Comparison of ENCODE assay signal across 1 cellular context in the genomic region with DNA sequence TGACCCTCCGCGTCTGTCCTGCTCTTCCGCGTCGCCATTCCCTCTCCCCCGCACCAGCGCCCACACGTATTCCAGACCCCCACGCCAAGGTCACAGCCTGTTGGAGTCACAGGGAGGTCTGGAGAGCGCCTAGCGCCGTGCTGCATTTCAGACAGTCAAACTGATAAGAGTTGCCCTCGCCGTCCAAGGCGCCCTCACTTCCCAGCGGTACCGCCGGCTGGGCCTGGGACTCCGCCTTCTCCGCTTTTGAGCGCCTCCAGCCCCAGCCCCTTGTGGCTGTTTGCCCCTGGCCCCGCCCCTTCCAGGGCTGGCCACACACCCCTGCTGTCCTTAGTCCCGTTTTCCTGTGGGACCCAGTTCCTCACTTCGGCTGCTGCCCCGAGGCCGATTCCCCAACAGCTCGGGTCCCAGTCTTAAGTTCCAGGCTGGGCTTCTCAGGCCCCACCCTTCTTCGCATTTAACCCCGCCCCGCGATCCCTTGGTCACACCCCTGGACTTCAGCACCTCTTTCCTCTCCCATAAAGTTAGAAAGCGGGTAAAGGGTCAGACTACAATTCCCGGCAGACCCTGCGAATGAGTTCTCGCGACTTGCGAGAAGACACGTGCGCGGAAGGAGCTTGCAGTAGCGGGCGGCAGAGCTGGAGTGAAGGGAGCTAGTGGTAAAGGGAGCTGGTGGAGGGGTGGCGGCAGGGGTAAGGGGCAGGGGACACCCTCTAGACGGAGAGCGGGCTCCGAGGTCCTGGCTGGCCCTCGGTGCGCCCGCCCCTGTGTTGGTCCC.
A peak's percentile ranks its signal among the peaks of the same experiment; 100 is the strongest.
TF ChIP-seq lines count a peak whose summit lies in the region.

A gene (plus strand): TSS at position 612 of the 778 bp plus-strand sequence. CDS start 1,085 bp downstream, outside the sequence.

TF ChIP-seq in K562, 482 proteins besides CTCF, POLR2A, EP300 and RAD21 (continued from another document and continues in another):
- TF ChIP-seq, protein P1, sequence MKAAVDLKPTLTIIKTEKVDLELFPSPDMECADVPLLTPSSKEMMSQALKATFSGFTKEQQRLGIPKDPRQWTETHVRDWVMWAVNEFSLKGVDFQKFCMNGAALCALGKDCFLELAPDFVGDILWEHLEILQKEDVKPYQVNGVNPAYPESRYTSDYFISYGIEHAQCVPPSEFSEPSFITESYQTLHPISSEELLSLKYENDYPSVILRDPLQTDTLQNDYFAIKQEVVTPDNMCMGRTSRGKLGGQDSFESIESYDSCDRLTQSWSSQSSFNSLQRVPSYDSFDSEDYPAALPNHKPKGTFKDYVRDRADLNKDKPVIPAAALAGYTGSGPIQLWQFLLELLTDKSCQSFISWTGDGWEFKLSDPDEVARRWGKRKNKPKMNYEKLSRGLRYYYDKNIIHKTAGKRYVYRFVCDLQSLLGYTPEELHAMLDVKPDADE (conservative IDR thresholded peaks at IDR 0.05; ENCODE audit: control insufficient read depth, low read depth, low read length) = peak; percentile 75
- no peak for TF ChIP-seq FOXK1 (CRISPR knock-in tag; IDR thresholded peaks at IDR 0.05; ENCODE audit: borderline replicate concordance)
- TF ChIP-seq, protein P2, sequence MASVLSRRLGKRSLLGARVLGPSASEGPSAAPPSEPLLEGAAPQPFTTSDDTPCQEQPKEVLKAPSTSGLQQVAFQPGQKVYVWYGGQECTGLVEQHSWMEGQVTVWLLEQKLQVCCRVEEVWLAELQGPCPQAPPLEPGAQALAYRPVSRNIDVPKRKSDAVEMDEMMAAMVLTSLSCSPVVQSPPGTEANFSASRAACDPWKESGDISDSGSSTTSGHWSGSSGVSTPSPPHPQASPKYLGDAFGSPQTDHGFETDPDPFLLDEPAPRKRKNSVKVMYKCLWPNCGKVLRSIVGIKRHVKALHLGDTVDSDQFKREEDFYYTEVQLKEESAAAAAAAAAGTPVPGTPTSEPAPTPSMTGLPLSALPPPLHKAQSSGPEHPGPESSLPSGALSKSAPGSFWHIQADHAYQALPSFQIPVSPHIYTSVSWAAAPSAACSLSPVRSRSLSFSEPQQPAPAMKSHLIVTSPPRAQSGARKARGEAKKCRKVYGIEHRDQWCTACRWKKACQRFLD (CRISPR knock-in tag; IDR thresholded peaks at IDR 0.05) = 0 out of 2 replicates have a peak, but pooled peaks have one; percentile 15
- TF ChIP-seq, protein P3, sequence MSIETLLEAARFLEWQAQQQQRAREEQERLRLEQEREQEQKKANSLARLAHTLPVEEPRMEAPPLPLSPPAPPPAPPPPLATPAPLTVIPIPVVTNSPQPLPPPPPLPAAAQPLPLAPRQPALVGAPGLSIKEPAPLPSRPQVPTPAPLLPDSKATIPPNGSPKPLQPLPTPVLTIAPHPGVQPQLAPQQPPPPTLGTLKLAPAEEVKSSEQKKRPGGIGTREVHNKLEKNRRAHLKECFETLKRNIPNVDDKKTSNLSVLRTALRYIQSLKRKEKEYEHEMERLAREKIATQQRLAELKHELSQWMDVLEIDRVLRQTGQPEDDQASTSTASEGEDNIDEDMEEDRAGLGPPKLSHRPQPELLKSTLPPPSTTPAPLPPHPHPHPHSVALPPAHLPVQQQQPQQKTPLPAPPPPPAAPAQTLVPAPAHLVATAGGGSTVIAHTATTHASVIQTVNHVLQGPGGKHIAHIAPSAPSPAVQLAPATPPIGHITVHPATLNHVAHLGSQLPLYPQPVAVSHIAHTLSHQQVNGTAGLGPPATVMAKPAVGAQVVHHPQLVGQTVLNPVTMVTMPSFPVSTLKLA (conservative IDR thresholded peaks at IDR 0.05) = peak; percentile 72 to 75
- TF ChIP-seq CAMTA2 (CRISPR knock-in tag; conservative IDR thresholded peaks at IDR 0.05) = no peak
- TF ChIP-seq, protein P4, sequence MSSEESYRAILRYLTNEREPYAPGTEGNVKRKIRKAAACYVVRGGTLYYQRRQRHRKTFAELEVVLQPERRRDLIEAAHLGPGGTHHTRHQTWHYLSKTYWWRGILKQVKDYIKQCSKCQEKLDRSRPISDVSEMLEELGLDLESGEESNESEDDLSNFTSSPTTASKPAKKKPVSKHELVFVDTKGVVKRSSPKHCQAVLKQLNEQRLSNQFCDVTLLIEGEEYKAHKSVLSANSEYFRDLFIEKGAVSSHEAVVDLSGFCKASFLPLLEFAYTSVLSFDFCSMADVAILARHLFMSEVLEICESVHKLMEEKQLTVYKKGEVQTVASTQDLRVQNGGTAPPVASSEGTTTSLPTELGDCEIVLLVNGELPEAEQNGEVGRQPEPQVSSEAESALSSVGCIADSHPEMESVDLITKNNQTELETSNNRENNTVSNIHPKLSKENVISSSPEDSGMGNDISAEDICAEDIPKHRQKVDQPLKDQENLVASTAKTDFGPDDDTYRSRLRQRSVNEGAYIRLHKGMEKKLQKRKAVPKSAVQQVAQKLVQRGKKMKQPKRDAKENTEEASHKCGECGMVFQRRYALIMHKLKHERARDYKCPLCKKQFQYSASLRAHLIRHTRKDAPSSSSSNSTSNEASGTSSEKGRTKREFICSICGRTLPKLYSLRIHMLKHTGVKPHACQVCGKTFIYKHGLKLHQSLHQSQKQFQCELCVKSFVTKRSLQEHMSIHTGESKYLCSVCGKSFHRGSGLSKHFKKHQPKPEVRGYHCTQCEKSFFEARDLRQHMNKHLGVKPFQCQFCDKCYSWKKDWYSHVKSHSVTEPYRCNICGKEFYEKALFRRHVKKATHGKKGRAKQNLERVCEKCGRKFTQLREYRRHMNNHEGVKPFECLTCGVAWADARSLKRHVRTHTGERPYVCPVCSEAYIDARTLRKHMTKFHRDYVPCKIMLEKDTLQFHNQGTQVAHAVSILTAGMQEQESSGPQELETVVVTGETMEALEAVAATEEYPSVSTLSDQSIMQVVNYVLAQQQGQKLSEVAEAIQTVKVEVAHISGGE (CRISPR knock-in tag; IDR thresholded peaks at IDR 0.05) = peak in 1 of 3 experiments; percentile 79; a peak in 2 of 6 replicates
- TF ChIP-seq MBD2 (IDR thresholded peaks at IDR 0.05; ENCODE audit: borderline replicate concordance, low read depth) = peak; percentile 61; the same call in 1 of the 2 replicates
- no peak for TF ChIP-seq HMG20B (CRISPR knock-in tag; IDR thresholded peaks at IDR 0.05)
- TF ChIP-seq TRIM24 (IDR thresholded peaks at IDR 0.05) = 0 out of 4 replicates have a peak, but pooled peaks of 1 of the 2 experiments have one; percentile 35
- no peak for TF ChIP-seq ZNF24 (IDR thresholded peaks at IDR 0.05)
- no peak for TF ChIP-seq PHB (CRISPR knock-in tag; IDR thresholded peaks at IDR 0.05)
- TF ChIP-seq KLF1 (tag; IDR thresholded peaks at IDR 0.05) = 0 out of 2 replicates have a peak, but pooled peaks have one; percentile 6
- peak; percentile 76 for TF ChIP-seq MYC (IDR thresholded peaks at IDR 0.05; ENCODE audit: low read depth, low read length)
- no peak for TF ChIP-seq MYC (CRISPR knock-in tag; IDR thresholded peaks at IDR 0.05; ENCODE audit: borderline replicate concordance, low read depth)
- peak; percentile 72 for TF ChIP-seq ARID1B (IDR thresholded peaks at IDR 0.05)
- no peak for TF ChIP-seq MYBL2 (IDR thresholded peaks at IDR 0.05; ENCODE audit: low read depth)
- TF ChIP-seq MYBL2 (CRISPR knock-in tag; IDR thresholded peaks at IDR 0.05; ENCODE audit: borderline replicate concordance) = no peak
- no peak; the same call in 1 of the 2 replicates for TF ChIP-seq BCOR (IDR thresholded peaks at IDR 0.05)
- TF ChIP-seq, protein P5, sequence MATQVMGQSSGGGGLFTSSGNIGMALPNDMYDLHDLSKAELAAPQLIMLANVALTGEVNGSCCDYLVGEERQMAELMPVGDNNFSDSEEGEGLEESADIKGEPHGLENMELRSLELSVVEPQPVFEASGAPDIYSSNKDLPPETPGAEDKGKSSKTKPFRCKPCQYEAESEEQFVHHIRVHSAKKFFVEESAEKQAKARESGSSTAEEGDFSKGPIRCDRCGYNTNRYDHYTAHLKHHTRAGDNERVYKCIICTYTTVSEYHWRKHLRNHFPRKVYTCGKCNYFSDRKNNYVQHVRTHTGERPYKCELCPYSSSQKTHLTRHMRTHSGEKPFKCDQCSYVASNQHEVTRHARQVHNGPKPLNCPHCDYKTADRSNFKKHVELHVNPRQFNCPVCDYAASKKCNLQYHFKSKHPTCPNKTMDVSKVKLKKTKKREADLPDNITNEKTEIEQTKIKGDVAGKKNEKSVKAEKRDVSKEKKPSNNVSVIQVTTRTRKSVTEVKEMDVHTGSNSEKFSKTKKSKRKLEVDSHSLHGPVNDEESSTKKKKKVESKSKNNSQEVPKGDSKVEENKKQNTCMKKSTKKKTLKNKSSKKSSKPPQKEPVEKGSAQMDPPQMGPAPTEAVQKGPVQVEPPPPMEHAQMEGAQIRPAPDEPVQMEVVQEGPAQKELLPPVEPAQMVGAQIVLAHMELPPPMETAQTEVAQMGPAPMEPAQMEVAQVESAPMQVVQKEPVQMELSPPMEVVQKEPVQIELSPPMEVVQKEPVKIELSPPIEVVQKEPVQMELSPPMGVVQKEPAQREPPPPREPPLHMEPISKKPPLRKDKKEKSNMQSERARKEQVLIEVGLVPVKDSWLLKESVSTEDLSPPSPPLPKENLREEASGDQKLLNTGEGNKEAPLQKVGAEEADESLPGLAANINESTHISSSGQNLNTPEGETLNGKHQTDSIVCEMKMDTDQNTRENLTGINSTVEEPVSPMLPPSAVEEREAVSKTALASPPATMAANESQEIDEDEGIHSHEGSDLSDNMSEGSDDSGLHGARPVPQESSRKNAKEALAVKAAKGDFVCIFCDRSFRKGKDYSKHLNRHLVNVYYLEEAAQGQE (CRISPR knock-in tag; IDR thresholded peaks at IDR 0.05; ENCODE audit: low read depth) = no peak
- TF ChIP-seq RNF2 (IDR thresholded peaks at IDR 0.05) = 0 out of 2 replicates have a peak, but pooled peaks have one; percentile 44
- TF ChIP-seq PML (IDR thresholded peaks at IDR 0.05; ENCODE audit: low read length) = peak; percentile 45; the same call in 1 of the 2 replicates
- TF ChIP-seq L3MBTL2 (IDR thresholded peaks at IDR 0.05) = peak; percentile 58
- TF ChIP-seq KDM5B (IDR thresholded peaks at IDR 0.05; ENCODE audit: insufficient replicate concordance, low read depth, low read length) = peak; percentile 65
- TF ChIP-seq LARP7 (IDR thresholded peaks at IDR 0.05) = no peak; the same call in 1 of the 2 replicates
- no peak for TF ChIP-seq CREBBP (IDR thresholded peaks at IDR 0.05; ENCODE audit: low read depth, low read length)
- TF ChIP-seq TBP (optimal IDR thresholded peaks at IDR 0.05; ENCODE audit: low read depth, low read length) = peak; percentile 65
- TF ChIP-seq, protein P6, sequence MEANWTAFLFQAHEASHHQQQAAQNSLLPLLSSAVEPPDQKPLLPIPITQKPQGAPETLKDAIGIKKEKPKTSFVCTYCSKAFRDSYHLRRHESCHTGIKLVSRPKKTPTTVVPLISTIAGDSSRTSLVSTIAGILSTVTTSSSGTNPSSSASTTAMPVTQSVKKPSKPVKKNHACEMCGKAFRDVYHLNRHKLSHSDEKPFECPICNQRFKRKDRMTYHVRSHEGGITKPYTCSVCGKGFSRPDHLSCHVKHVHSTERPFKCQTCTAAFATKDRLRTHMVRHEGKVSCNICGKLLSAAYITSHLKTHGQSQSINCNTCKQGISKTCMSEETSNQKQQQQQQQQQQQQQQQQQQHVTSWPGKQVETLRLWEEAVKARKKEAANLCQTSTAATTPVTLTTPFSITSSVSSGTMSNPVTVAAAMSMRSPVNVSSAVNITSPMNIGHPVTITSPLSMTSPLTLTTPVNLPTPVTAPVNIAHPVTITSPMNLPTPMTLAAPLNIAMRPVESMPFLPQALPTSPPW (CRISPR knock-in tag; IDR thresholded peaks at IDR 0.05) = peak; percentile 71
- no peak for TF ChIP-seq SOX6 (IDR thresholded peaks at IDR 0.05)
- TF ChIP-seq ARHGAP35 (IDR thresholded peaks at IDR 0.05; ENCODE audit: partially characterized antibody) = peak; percentile 90
- TF ChIP-seq CHD1 (IDR thresholded peaks at IDR 0.05; ENCODE audit: low read length) = peak; percentile 7
- TF ChIP-seq GATAD2B (IDR thresholded peaks at IDR 0.05; ENCODE audit: borderline replicate concordance) = no peak
- peak; percentile 92 for TF ChIP-seq POLR2G (IDR thresholded peaks at IDR 0.05; ENCODE audit: low read depth, low read length)
- no peak for TF ChIP-seq POLR2AphosphoS2 (IDR thresholded peaks at IDR 0.05; ENCODE audit: low read length)
- TF ChIP-seq ZNF507 (tag; conservative IDR thresholded peaks at IDR 0.05) = no peak
- TF ChIP-seq, protein P7, sequence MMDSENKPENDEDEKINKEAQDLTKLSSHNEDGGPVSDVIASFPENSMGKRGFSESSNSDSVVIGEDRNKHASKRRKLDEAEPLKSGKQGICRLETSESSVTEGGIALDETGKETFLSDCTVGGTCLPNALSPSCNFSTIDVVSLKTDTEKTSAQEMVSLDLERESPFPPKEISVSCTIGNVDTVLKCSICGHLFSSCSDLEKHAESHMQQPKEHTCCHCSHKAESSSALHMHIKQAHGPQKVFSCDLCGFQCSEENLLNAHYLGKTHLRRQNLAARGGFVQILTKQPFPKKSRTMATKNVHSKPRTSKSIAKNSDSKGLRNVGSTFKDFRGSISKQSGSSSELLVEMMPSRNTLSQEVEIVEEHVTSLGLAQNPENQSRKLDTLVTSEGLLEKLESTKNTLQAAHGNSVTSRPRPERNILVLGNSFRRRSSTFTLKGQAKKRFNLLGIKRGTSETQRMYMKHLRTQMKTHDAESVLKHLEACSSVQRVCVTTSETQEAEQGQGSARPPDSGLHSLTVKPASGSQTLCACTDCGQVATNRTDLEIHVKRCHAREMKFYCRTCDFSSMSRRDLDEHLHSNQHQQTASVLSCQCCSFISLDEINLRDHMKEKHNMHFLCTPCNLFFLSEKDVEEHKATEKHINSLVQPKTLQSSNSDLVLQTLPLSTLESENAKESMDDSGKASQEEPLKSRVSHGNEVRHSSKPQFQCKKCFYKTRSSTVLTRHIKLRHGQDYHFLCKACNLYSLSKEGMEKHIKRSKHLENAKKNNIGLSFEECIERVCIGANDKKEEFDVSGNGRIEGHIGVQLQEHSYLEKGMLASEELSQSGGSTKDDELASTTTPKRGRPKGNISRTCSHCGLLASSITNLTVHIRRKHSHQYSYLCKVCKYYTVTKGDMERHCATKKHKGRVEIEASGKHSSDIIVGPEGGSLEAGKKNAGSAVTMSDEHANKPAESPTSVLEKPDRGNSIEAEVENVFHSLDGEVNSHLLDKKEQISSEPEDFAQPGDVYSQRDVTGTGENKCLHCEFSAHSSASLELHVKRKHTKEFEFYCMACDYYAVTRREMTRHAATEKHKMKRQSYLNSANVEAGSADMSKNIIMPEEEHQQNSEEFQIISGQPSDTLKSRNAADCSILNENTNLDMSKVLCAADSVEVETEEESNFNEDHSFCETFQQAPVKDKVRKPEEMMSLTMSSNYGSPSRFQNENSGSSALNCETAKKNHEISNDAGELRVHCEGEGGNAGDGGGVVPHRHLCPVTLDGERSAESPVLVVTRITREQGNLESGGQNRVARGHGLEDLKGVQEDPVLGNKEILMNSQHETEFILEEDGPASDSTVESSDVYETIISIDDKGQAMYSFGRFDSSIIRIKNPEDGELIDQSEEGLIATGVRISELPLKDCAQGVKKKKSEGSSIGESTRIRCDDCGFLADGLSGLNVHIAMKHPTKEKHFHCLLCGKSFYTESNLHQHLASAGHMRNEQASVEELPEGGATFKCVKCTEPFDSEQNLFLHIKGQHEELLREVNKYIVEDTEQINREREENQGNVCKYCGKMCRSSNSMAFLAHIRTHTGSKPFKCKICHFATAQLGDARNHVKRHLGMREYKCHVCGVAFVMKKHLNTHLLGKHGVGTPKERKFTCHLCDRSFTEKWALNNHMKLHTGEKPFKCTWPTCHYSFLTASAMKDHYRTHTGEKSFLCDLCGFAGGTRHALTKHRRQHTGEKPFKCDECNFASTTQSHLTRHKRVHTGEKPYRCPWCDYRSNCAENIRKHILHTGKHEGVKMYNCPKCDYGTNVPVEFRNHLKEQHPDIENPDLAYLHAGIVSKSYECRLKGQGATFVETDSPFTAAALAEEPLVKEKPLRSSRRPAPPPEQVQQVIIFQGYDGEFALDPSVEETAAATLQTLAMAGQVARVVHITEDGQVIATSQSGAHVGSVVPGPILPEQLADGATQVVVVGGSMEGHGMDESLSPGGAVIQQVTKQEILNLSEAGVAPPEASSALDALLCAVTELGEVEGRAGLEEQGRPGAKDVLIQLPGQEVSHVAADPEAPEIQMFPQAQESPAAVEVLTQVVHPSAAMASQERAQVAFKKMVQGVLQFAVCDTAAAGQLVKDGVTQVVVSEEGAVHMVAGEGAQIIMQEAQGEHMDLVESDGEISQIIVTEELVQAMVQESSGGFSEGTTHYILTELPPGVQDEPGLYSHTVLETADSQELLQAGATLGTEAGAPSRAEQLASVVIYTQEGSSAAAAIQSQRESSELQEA (IDR thresholded peaks at IDR 0.05; ENCODE audit: low read depth) = no peak
